In genomic region chr10:29598861-29599311, GRCh38 we compare ENCODE assay signal across 13 cellular contexts. TPM values are rescaled to one million over a fixed set of nuclear protein-coding genes. Genes with fewer than 3 reads are reported as not detected.
DNase-seq lines count a peak whose midpoint lies in the region; ATAC-seq and TF ChIP-seq lines count a peak whose summit lies in the region.
"Had no signal": no experiment of that assay in that cellular context is flagged by ENCODE, and none has a peak within 500 bp of the region (broad histone marks: within the 10 kb centered on the region; RNA-seq: fewer than 3 reads in every experiment).

No MANE protein-coding gene starts in this region.

- no peaks in the 10 kb centered on the region for H3K9me3 Mint-ChIP-seq in progenitor cell of endocrine pancreas (ENCODE audit: low read depth)
- H3K9me3 Mint-ChIP-seq in activated naive CD8-positive, alpha-beta T cell treated with anti-CD3 and anti-CD28 coated beads for 36 hours = no peaks in the 10 kb centered on the region
- no peaks in the 10 kb centered on the region for H3K9me3 Mint-ChIP-seq in CD8-positive, alpha-beta T cell
- H3K9me3 Mint-ChIP-seq: central memory CD8-positive, alpha-beta T cell; immature natural killer cell had no signal

- H3K4me3 Mint-ChIP-seq in progenitor cell of endocrine pancreas (ENCODE audit: low read depth) = no peak overlapping the region
- no peak overlapping the region for H3K4me3 Mint-ChIP-seq in activated naive CD8-positive, alpha-beta T cell treated with anti-CD3 and anti-CD28 coated beads for 36 hours
- no peak overlapping the region for H3K4me3 Mint-ChIP-seq in CD8-positive, alpha-beta T cell
- H3K4me3 Mint-ChIP-seq: activated CD8-positive, alpha-beta memory T cell treated with anti-CD3 and anti-CD28 coated beads, Interleukin-2, amount 10 ng/mL, durations not matched to agents 7 days and 5 days; central memory CD8-positive, alpha-beta T cell; immature natural killer cell had no signal

- intact Hi-C loops in heart right ventricle (cut with DNase I) = loop anchor here in 2 of 10 donors (10.0 kb wide), 1 partner anchor 136 kb away; no protein-coding TSS in a partner anchor
- intact Hi-C loops in CD8-positive, alpha-beta T cell (cut with DNase I, micrococcal nuclease) = no loop called here

- no peaks in the 10 kb centered on the region for H3K9me3 ChIP-seq in heart right ventricle
- no peaks in the 10 kb centered on the region for H3K9me3 ChIP-seq in CD8-positive, alpha-beta T cell (ENCODE audit: low read length)

- H3K4me3 ChIP-seq in brain microvascular endothelial cell (ENCODE audit: low read depth, low read length) = no peak overlapping the region
- H3K4me3 ChIP-seq in heart right ventricle = peak overlapping the region in 4 of 10 donors; percentile 0 to 10 (median 5)
- H3K4me3 ChIP-seq in CD8-positive, alpha-beta T cell (ENCODE audit: low read depth, low read length) = no peak overlapping the region

- peaks cover 4% of the 10 kb centered on the region for H3K36me3 Mint-ChIP-seq in progenitor cell of endocrine pancreas (ENCODE audit: insufficient read depth)
- no peaks in the 10 kb centered on the region for H3K36me3 Mint-ChIP-seq in activated naive CD8-positive, alpha-beta T cell treated with anti-CD3 and anti-CD28 coated beads for 36 hours
- no peaks in the 10 kb centered on the region for H3K36me3 Mint-ChIP-seq in CD8-positive, alpha-beta T cell
- H3K36me3 Mint-ChIP-seq: activated CD8-positive, alpha-beta memory T cell treated with anti-CD3 and anti-CD28 coated beads, Interleukin-2, amount 10 ng/mL, durations not matched to agents 7 days and 5 days; immature natural killer cell had no signal

- H3K36me3 ChIP-seq in brain microvascular endothelial cell (replicated peaks) = no peaks in the 10 kb centered on the region
- H3K36me3 ChIP-seq in heart right ventricle = peaks cover 0 to 20% (median 0%) of the 10 kb centered on the region in 9 donors
- no peaks in the 10 kb centered on the region for H3K36me3 ChIP-seq in CD8-positive, alpha-beta T cell (ENCODE audit: insufficient read depth, low read length)

- peak; percentile 73 to 89 (median 84) for ATAC-seq in heart right ventricle
- ATAC-seq in CD8-positive, alpha-beta T cell = no peak
- ATAC-seq: activated CD8-positive, alpha-beta memory T cell treated with anti-CD3 and anti-CD28 coated beads, Interleukin-2, amount 10 ng/mL, durations not matched to agents 7 days and 5 days had no signal

- CTCF ChIA-PET in CD8-positive, alpha-beta T cell (lab: Charles Lee) = interaction anchor here (0.7 kb wide), 1 partner anchor 20 kb away, joined by 3 read pairs; no protein-coding TSS in a partner anchor

- H3K27me3 ChIP-seq in brain microvascular endothelial cell (replicated peaks) (no peaks in the 10 kb centered on the region), heart right ventricle (no peaks in the 10 kb centered on the region)
- H3K27me3 ChIP-seq in CD8-positive, alpha-beta T cell (ENCODE audit: insufficient read depth, low read length) = no peaks in the 10 kb centered on the region

- in situ Hi-C loops in brain microvascular endothelial cell (cut with HindIII; ENCODE audit: low pct_ligation_motif_present, low sequenced_read_pairs) = no loop called here

- peak overlapping the region; percentile 21 for H3K27ac Mint-ChIP-seq in progenitor cell of endocrine pancreas
- H3K27ac Mint-ChIP-seq in activated naive CD8-positive, alpha-beta T cell treated with anti-CD3 and anti-CD28 coated beads for 36 hours = no peak overlapping the region
- H3K27ac Mint-ChIP-seq in CD8-positive, alpha-beta T cell = no peak overlapping the region
- H3K27ac Mint-ChIP-seq: activated CD8-positive, alpha-beta memory T cell treated with anti-CD3 and anti-CD28 coated beads, Interleukin-2, amount 10 ng/mL, durations not matched to agents 7 days and 5 days; immature natural killer cell had no signal

- TF ChIP-seq CTCF in AG09319 (IDR thresholded peaks at IDR 0.05; ENCODE audit: low read depth, low read length) (no peak), brain microvascular endothelial cell (IDR thresholded peaks at IDR 0.05; ENCODE audit: low read depth, low read length, missing control alignments) (no peak), heart right ventricle (IDR thresholded peaks at IDR 0.05) (no peak), progenitor cell of endocrine pancreas (IDR thresholded peaks at IDR 0.05; ENCODE audit: unreplicated experiment) (no peak)
- TF ChIP-seq CTCF in CD8-positive, alpha-beta T cell (IDR thresholded peaks at IDR 0.05) = no peak

- H3K4me1 ChIP-seq in heart right ventricle = peaks cover 4 to 97% (median 54%) of the 10 kb centered on the region in 9 donors
- H3K4me1 ChIP-seq in CD8-positive, alpha-beta T cell (ENCODE audit: insufficient read depth, low read length) = no peaks in the 10 kb centered on the region

- H3K4me1 Mint-ChIP-seq in progenitor cell of endocrine pancreas (ENCODE audit: low read depth) = peaks cover 2% of the 10 kb centered on the region
- H3K4me1 Mint-ChIP-seq in activated naive CD8-positive, alpha-beta T cell treated with anti-CD3 and anti-CD28 coated beads for 36 hours = peaks cover 4% of the 10 kb centered on the region
- H3K4me1 Mint-ChIP-seq in CD8-positive, alpha-beta T cell (ENCODE audit: low read depth) = no peaks in the 10 kb centered on the region
- H3K4me1 Mint-ChIP-seq: activated CD8-positive, alpha-beta memory T cell treated with anti-CD3 and anti-CD28 coated beads, Interleukin-2, amount 10 ng/mL, durations not matched to agents 7 days and 5 days had no signal

- WGBS in heart right ventricle, 2 donors = 19 to 34% methylated on average over 6 of the region's 6 CpGs

- DNase-seq in AG09319 (ENCODE audit: extremely low read depth, low read depth) (peak; percentile 83), brain microvascular endothelial cell (peak; percentile 56), heart right ventricle (peak in 1 of 2 donors; percentile 64), progenitor cell of endocrine pancreas (ENCODE audit: low spot score, unreplicated experiment) (no peak), COLO829 (ENCODE audit: low spot score) (no peak), cortex of kidney (lab: John Stamatoyannopoulos, UW) (no peak)
- no peak for DNase-seq in activated naive CD8-positive, alpha-beta T cell treated with anti-CD3 and anti-CD28 coated beads for 36 hours
- no peak for DNase-seq in CD8-positive, alpha-beta T cell
- DNase-seq: activated CD8-positive, alpha-beta memory T cell treated with anti-CD3 and anti-CD28 coated beads, Interleukin-2, amount 10 ng/mL, durations not matched to agents 7 days and 5 days; immature natural killer cell; KBM-7; NCI-H510A treated with DMSO at 0.1 percent for 48 hours had no signal

- POLR2A ChIA-PET in CD8-positive, alpha-beta T cell (lab: Charles Lee) = no interaction called here

- peak overlapping the region; percentile 40 for H3K27ac ChIP-seq in brain microvascular endothelial cell
- peak overlapping the region; percentile 64 to 87 (median 83) for H3K27ac ChIP-seq in heart right ventricle
- no peak overlapping the region for H3K27ac ChIP-seq in CD8-positive, alpha-beta T cell (ENCODE audit: low read depth, low read length)

- H3K27me3 Mint-ChIP-seq in progenitor cell of endocrine pancreas = no peaks in the 10 kb centered on the region
- no peaks in the 10 kb centered on the region for H3K27me3 Mint-ChIP-seq in activated naive CD8-positive, alpha-beta T cell treated with anti-CD3 and anti-CD28 coated beads for 36 hours
- no peaks in the 10 kb centered on the region for H3K27me3 Mint-ChIP-seq in CD8-positive, alpha-beta T cell (ENCODE audit: low read depth)
- H3K27me3 Mint-ChIP-seq: activated CD8-positive, alpha-beta memory T cell treated with anti-CD3 and anti-CD28 coated beads, Interleukin-2, amount 10 ng/mL, durations not matched to agents 7 days and 5 days; central memory CD8-positive, alpha-beta T cell had no signal

RNA-seq across cellular contexts. Expression of gene SVIL, which starts 35.9 kb away (rescaled TPM):
- 100 to 1,000 TPM; 287 to 655 (median 537) TPM for total RNA-seq in heart right ventricle
- polyA plus RNA-seq in heart right ventricle = 100 to 1,000 TPM in 1 of 2 donors, 10 to 100 TPM in 1; 38.6 to 115 TPM
- 88.2 and 98.8 TPM in 2 replicates for total RNA-seq in progenitor cell of endocrine pancreas
- total RNA-seq in activated naive CD8-positive, alpha-beta T cell treated with anti-CD3 and anti-CD28 coated beads for 36 hours = 1 to 10 TPM; 8.5 to 9.6 TPM
- total RNA-seq in CD8-positive, alpha-beta T cell = 10 to 100 TPM; 15.9 to 16.2 TPM

Comparison
In these comparisons a context has a peak if more than half of its experiments do, and no peak if none do; other contexts are left out.
1. DNase-seq: peak in AG09319 (single experiment) and brain microvascular endothelial cell (single experiment); none in progenitor cell of endocrine pancreas (single experiment), activated naive CD8-positive, alpha-beta T cell treated with anti-CD3 and anti-CD28 coated beads for 36 hours (single experiment), CD8-positive, alpha-beta T cell (0 of 7), COLO829 (single experiment) and cortex of kidney (single experiment).